In the genomic region with DNA sequence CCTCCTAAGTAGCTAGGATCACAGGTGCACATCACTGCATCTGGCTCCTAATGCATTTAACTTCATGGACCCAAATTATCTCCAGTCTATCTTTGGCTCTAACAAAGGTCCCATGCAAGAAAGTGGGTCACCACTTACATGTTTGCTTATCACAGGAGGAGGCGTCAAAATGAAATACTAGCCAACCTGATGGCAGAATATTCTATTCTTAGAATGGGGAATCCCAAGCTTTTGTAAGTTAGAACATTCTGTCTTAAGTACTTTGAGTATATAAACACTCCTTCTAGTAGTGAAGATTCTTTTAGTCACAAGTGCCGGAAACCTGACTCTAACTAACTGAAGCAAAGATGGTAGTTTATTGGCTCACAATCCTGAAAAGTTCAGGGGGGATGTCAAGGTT, we compare ENCODE assay signal across 14 cellular contexts.
"Had no signal": no experiment of that assay in that cellular context is flagged by ENCODE, and none has a peak within 500 bp of the region (broad histone marks: within the 10 kb centered on the region; RNA-seq: fewer than 3 reads in every experiment).

No MANE protein-coding gene starts in this region.

- H3K27ac ChIP-seq: ovary had no signal

- H3K27me3 ChIP-seq: ovary had no signal

- ATAC-seq: activated CD8-positive, alpha-beta T cell treated with anti-CD3 and anti-CD28 coated beads for 36 hours; activated T-cell treated with anti-CD3 and anti-CD28 coated beads, Interleukin-2, amount 50 U/mL, for 72 hours had no signal

- DNase-seq: activated CD4-positive, alpha-beta T cell treated with anti-CD3 and anti-CD28 coated beads for 4 hours; activated CD8-positive, alpha-beta memory T cell treated with anti-CD3 and anti-CD28 coated beads, Interleukin-2, amount 50 U/mL, for 4 hours; activated CD8-positive, alpha-beta T cell treated with anti-CD3 and anti-CD28 coated beads for 36 hours; activated gamma-delta T cell treated with Interleukin-2 at 50 U/mL for 16 hours; activated T-cell treated with anti-CD3 and anti-CD28 coated beads, Interleukin-2, amount 50 U/mL, for 72 hours; caudate nucleus; effector memory CD4-positive, alpha-beta T cell; hypothalamus; ovary; retina; SK-N-SH; stimulated activated CD4-positive, alpha-beta T cell treated with anti-CD3 and anti-CD28 coated beads, Interleukin-1b, Interleukin-23, amount 100 ng/mL, for 48 hours; stimulated activated naive CD4-positive, alpha-beta T cell; substantia nigra had no signal

- H3K4me3 ChIP-seq: ovary had no signal

- H3K9me3 ChIP-seq: ovary, SK-N-SH had no signal

- H3K36me3 ChIP-seq: ovary had no signal
